ENCODE assay signal across 14 cellular contexts in genomic region chr7:146096994-146097393, GRCh38. TPM values are rescaled to one million over a fixed set of nuclear protein-coding genes. Genes with fewer than 3 reads are reported as not detected.
DNase-seq lines count a peak whose midpoint lies in the region; ATAC-seq, FAIRE-seq and TF ChIP-seq lines count a peak whose summit lies in the region.
"Had no signal": no experiment of that assay in that cellular context is flagged by ENCODE, and none has a peak within 500 bp of the region (broad histone marks: within the 10 kb centered on the region; RNA-seq: fewer than 3 reads in every experiment).

No MANE protein-coding gene starts in this region.

- no peak for ATAC-seq in HG02885 (IDR thresholded peaks at IDR 0.05; ENCODE audit: poor library complexity, unreplicated experiment)

- in situ Hi-C loops in SK-MEL-5 (cut with HindIII; ENCODE audit: low pct_unique_long_range_greater_than_20kb, low sequenced_read_pairs): no loop called here

- CTCF ChIA-PET in GM10248 (lab: Yijun Ruan, JAX): no interaction called here

- DNase-seq in GM10248 (ENCODE audit: extremely low spot score) (no peak), SK-MEL-5 (ENCODE audit: low read depth, low spot score) (peak; percentile 17), iPS-NIHi7 (ENCODE audit: extremely low spot score) (peak; percentile 15), GM19239 (ENCODE audit: insufficient read length, low spot score) (no peak), NCI-H187 (lab: John Stamatoyannopoulos, UW) (no peak)
- DNase-seq: activated CD4-positive, alpha-beta T cell treated with anti-CD3 and anti-CD28 coated beads for 4 hours; activated T-cell treated with anti-CD3 and anti-CD28 coated beads, Interleukin-2, amount 50 U/mL, for 24 hours; colonic mucosa; HFFc6; hypothalamus; NCI-H1694 had no signal

- no peak for TF ChIP-seq EP300 in Ishikawa (IDR thresholded peaks at IDR 0.05; ENCODE audit: borderline replicate concordance)

- peak; percentile 5 for TF ChIP-seq CTCF in GM10248 (IDR thresholded peaks at IDR 0.05; ENCODE audit: control extremely low read depth, extremely low read depth, low read depth, missing control alignments)

- POLR2A ChIA-PET in GM10248 (lab: Yijun Ruan, JAX): no interaction called here

- no peak for FAIRE-seq in GM19239 (lab: Jason Lieb, UNC)

- TF ChIP-seq RAD21 in Ishikawa (IDR thresholded peaks at IDR 0.05; ENCODE audit: low read depth): peak; percentile 28; the same call in 1 of the 2 replicates

TF ChIP-seq in Ishikawa, 13 proteins besides CTCF, POLR2A, EP300 and RAD21:
- TF ChIP-seq USF1 (IDR thresholded peaks at IDR 0.05) (no peak), ZBTB7A (IDR thresholded peaks at IDR 0.05; ENCODE audit: low read depth) (no peak), YY1 (IDR thresholded peaks at IDR 0.05; ENCODE audit: low read depth) (no peak), TEAD4 (IDR thresholded peaks at IDR 0.05) (no peak), TCF12 (IDR thresholded peaks at IDR 0.05; ENCODE audit: low read depth) (no peak), MAX (IDR thresholded peaks at IDR 0.05) (no peak), FOXM1 (IDR thresholded peaks at IDR 0.05; ENCODE audit: borderline replicate concordance, low read depth) (no peak), CREB1 (IDR thresholded peaks at IDR 0.05; ENCODE audit: low read depth) (no peak)
- TF ChIP-seq, protein P1, sequence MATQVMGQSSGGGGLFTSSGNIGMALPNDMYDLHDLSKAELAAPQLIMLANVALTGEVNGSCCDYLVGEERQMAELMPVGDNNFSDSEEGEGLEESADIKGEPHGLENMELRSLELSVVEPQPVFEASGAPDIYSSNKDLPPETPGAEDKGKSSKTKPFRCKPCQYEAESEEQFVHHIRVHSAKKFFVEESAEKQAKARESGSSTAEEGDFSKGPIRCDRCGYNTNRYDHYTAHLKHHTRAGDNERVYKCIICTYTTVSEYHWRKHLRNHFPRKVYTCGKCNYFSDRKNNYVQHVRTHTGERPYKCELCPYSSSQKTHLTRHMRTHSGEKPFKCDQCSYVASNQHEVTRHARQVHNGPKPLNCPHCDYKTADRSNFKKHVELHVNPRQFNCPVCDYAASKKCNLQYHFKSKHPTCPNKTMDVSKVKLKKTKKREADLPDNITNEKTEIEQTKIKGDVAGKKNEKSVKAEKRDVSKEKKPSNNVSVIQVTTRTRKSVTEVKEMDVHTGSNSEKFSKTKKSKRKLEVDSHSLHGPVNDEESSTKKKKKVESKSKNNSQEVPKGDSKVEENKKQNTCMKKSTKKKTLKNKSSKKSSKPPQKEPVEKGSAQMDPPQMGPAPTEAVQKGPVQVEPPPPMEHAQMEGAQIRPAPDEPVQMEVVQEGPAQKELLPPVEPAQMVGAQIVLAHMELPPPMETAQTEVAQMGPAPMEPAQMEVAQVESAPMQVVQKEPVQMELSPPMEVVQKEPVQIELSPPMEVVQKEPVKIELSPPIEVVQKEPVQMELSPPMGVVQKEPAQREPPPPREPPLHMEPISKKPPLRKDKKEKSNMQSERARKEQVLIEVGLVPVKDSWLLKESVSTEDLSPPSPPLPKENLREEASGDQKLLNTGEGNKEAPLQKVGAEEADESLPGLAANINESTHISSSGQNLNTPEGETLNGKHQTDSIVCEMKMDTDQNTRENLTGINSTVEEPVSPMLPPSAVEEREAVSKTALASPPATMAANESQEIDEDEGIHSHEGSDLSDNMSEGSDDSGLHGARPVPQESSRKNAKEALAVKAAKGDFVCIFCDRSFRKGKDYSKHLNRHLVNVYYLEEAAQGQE (IDR thresholded peaks at IDR 0.05; ENCODE audit: low read depth): no peak

RNA-seq across cellular contexts. Expression of gene CNTNAP2, which starts 19.6 kb away (rescaled TPM):
- not detected in 2 replicates for total RNA-seq in SK-MEL-5 (2014; rRNA removed; shearing (Covaris generic))
- not detected in 2 replicates for polyA plus RNA-seq in SK-MEL-5 (2015; cell fraction: cytosol; rRNA removed)
- polyA plus RNA-seq in SK-MEL-5 (2015; cell fraction: nucleus; rRNA removed): not detected in 2 replicates
- total RNA-seq: T-helper 1 cell treated with Interleukin-12 subunit alpha and Interleukin-12 subunit beta and Interleukin-4 antibody, amounts not matched to agents 30 ng/mL and 1 ng/mL, for 36 hours had no signal

Comparison
In these comparisons a context has a peak if more than half of its experiments do, and no peak if none do; other contexts are left out.
1. DNase-seq: peak in SK-MEL-5 (single experiment) and iPS-NIHi7 (single experiment); none in GM10248 (single experiment), GM19239 (single experiment) and NCI-H187 (0 of 2).